Comparison of ENCODE assay signal across 9 cellular contexts in genomic region chr1:241998412-241998921, GRCh38. TPM values are rescaled to one million over a fixed set of nuclear protein-coding genes. Genes with fewer than 3 reads are reported as not detected.
A peak's percentile ranks its signal among the peaks of the same experiment; 100 is the strongest.
DNase-seq lines count a peak whose midpoint lies in the region; ATAC-seq, FAIRE-seq and TF ChIP-seq lines count a peak whose summit lies in the region.
"Had no signal": no experiment of that assay in that cellular context is flagged by ENCODE, and none has a peak within 500 bp of the region (broad histone marks: within the 10 kb centered on the region; RNA-seq: fewer than 3 reads in every experiment).

No MANE protein-coding gene starts in this region.

- H3K27ac Mint-ChIP-seq in Caco-2 (ENCODE audit: unreplicated experiment): peak overlapping the region; percentile 50
- H3K27ac Mint-ChIP-seq in IgD-negative memory B cell: no peak overlapping the region

- BruUV-seq in Caco-2 (replicated peaks; lab: Mats Ljungman, UMichigan): no TSS peak

- H3K9me3 Mint-ChIP-seq in Caco-2 (ENCODE audit: unreplicated experiment): no peaks in the 10 kb centered on the region
- H3K9me3 Mint-ChIP-seq in IgD-negative memory B cell: no peaks in the 10 kb centered on the region

- H3K9me3 ChIP-seq in Caco-2: no peaks in the 10 kb centered on the region

- H3K4me3 ChIP-seq in Caco-2 (ENCODE audit: low read depth, low read length) (no peak overlapping the region), WI38 (ENCODE audit: low read depth, low read length) (no peak overlapping the region), bronchial epithelial cell (ENCODE audit: low read depth, low read length) (no peak overlapping the region)

- H3K27me3 ChIP-seq in Caco-2 (replicated peaks; ENCODE audit: control insufficient read depth, insufficient read depth, low read length): no peaks in the 10 kb centered on the region
- no peaks in the 10 kb centered on the region for H3K27me3 ChIP-seq in bronchial epithelial cell (ENCODE audit: control insufficient read depth, insufficient read depth, low read length)

- DNase-seq in Caco-2: peak; percentile 48 to 66
- peak; percentile 67 for DNase-seq in bronchial epithelial cell (ENCODE audit: low read depth)
- peak; percentile 94 for DNase-seq in islet precursor cell
- peak; percentile 2 to 36 for DNase-seq in stimulated activated CD4-positive, alpha-beta T cell treated with anti-CD3 and anti-CD28 coated beads, Interleukin-15, amount 100 ng/mL, for 1 hour (ENCODE audit: low read depth in 1 of 2, low spot score in 1 of 2)
- DNase-seq in NCI-H1436 treated with DMSO at 0.1 percent for 48 hours (lab: John Stamatoyannopoulos, UW): no peak

- H3K4me3 Mint-ChIP-seq in Caco-2 (ENCODE audit: unreplicated experiment) (no peak overlapping the region), IgD-negative memory B cell (peak overlapping the region in 3 of 4 donors; percentile 70 to 83 (median 77))

- H3K36me3 ChIP-seq in Caco-2 (ENCODE audit: control insufficient read depth, insufficient read depth, low read length) (no peaks in the 10 kb centered on the region), bronchial epithelial cell (ENCODE audit: control insufficient read depth, insufficient read depth, low read length) (no peaks in the 10 kb centered on the region)

- H3K4me1 Mint-ChIP-seq in Caco-2 (ENCODE audit: low read depth, unreplicated experiment) (peaks cover 11% of the 10 kb centered on the region), IgD-negative memory B cell (peaks cover 0 to 3% (median 2%) of the 10 kb centered on the region in 3 donors)

- POLR2A ChIA-PET in Caco-2 (lab: Charles Lee): no interaction called here

- peaks cover 15% of the 10 kb centered on the region for H3K4me1 ChIP-seq in Caco-2

- H3K36me3 Mint-ChIP-seq in Caco-2 (ENCODE audit: insufficient read depth, unreplicated experiment) (no peaks in the 10 kb centered on the region), IgD-negative memory B cell (peaks cover 5% of the 10 kb centered on the region)

- intact Hi-C loops in Caco-2 (cut with micrococcal nuclease; ENCODE audit: unreplicated experiment): no loop called here

- ATAC-seq in GM21528 (IDR thresholded peaks at IDR 0.05; ENCODE audit: low FRiP score, unreplicated experiment): peak; percentile 77

- TF ChIP-seq CTCF in Caco-2 (IDR thresholded peaks at IDR 0.05; ENCODE audit: insufficient read depth in 1 of 2, low read depth in 1 of 2, low read length in 1 of 2, severe bottlenecking in 1 of 2, unreplicated experiment in 1 of 2): peak; percentile 12 to 18
- peak; percentile 37; the same call in 1 of the 2 replicates for TF ChIP-seq CTCF in WI38 (IDR thresholded peaks at IDR 0.05; ENCODE audit: low read depth, low read length)
- peak; percentile 47 for TF ChIP-seq CTCF in bronchial epithelial cell (IDR thresholded peaks at IDR 0.05; ENCODE audit: insufficient read depth, low read length, severe bottlenecking)

- FAIRE-seq in bronchial epithelial cell (lab: Jason Lieb, UNC): no peak

- CTCF ChIA-PET in Caco-2 (lab: Charles Lee): interaction anchor here (0.7 to 0.9 kb wide), 2 partner anchors 23 to 526 kb away, joined by 3 to 11 read pairs; partner anchors contain the start of gene PLD5

- no peaks in the 10 kb centered on the region for H3K27me3 Mint-ChIP-seq in Caco-2 (ENCODE audit: insufficient read depth, unreplicated experiment)
- H3K27me3 Mint-ChIP-seq in IgD-negative memory B cell: peaks cover 2% of the 10 kb centered on the region

RNA-seq across cellular contexts. Expression of gene MAP1LC3C, which starts 0.4 kb away (rescaled TPM):
- total RNA-seq in Caco-2 (2022) (0.72 and 0.86 TPM in 2 replicates), bronchial epithelial cell (not detected in 2 replicates)
- polyA plus RNA-seq in IgD-negative memory B cell: not detected
- total RNA-seq: T-helper 2 cell treated with Interferon-gamma antibody and Interleukin-4, amounts not matched to agents 100 ng/mL and 5 ng/mL, for 36 hours had no signal

RNA-seq across cellular contexts. Expression of gene BECN2, which starts 40.9 kb away (rescaled TPM):
- total RNA-seq in Caco-2 (2022) (not detected in 2 replicates), bronchial epithelial cell (not detected in 2 replicates)
- polyA plus RNA-seq in IgD-negative memory B cell: not detected
- total RNA-seq: T-helper 2 cell treated with Interferon-gamma antibody and Interleukin-4, amounts not matched to agents 100 ng/mL and 5 ng/mL, for 36 hours had no signal
